ENCODE assay signal across 1 cellular context in genomic region chr9:127720031-127720864, GRCh38.
TF ChIP-seq lines count a peak whose summit lies in the region.

No MANE protein-coding gene starts in this region.

TF ChIP-seq in K562, 482 proteins besides CTCF, POLR2A, EP300 and RAD21:
- TF ChIP-seq, protein P1, sequence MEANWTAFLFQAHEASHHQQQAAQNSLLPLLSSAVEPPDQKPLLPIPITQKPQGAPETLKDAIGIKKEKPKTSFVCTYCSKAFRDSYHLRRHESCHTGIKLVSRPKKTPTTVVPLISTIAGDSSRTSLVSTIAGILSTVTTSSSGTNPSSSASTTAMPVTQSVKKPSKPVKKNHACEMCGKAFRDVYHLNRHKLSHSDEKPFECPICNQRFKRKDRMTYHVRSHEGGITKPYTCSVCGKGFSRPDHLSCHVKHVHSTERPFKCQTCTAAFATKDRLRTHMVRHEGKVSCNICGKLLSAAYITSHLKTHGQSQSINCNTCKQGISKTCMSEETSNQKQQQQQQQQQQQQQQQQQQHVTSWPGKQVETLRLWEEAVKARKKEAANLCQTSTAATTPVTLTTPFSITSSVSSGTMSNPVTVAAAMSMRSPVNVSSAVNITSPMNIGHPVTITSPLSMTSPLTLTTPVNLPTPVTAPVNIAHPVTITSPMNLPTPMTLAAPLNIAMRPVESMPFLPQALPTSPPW (CRISPR knock-in tag; IDR thresholded peaks at IDR 0.05): peak; percentile 33; the same call in 1 of the 2 replicates
- TF ChIP-seq HNRNPK (IDR thresholded peaks at IDR 0.05; ENCODE audit: low read depth, low read length, poor library complexity, severe bottlenecking) (peak; percentile 33), TBL1XR1 (IDR thresholded peaks at IDR 0.05; ENCODE audit: low read length in 2 of 2) (no peak)
